In the genomic region with DNA sequence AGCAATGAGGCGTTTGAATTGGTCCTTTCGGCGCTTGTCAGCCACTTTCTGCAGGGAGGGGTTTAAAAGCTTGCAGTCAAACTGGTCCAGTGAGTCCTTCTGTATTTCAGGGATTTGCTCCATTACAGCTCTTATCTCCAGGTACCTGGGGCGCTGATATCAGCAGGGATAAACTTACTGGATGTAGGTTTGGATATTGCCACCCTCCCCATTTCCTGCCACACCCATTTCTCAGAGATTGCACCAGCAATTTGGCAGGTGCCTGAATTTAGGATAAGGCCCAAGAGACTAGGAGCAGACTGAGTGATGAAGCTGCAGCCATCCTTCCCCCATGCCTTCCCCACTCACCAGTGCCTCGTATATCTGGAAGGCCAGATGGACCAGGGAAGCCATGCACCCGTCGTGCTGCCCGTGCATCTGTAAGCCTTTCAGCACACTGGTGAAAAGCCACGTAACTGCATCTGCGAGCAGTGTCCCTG, we compare ENCODE assay signal across 27 cellular contexts. TPM values are rescaled to one million over a fixed set of nuclear protein-coding genes. Genes with fewer than 3 reads are reported as not detected.
DNase-seq lines count a peak whose midpoint lies in the region; ATAC-seq, FAIRE-seq and TF ChIP-seq lines count a peak whose summit lies in the region.
"Had no signal": no experiment of that assay in that cellular context is flagged by ENCODE, and none has a peak within 500 bp of the region (broad histone marks: within the 10 kb centered on the region; RNA-seq: fewer than 3 reads in every experiment).

No MANE protein-coding gene starts in this region.

- CTCF ChIA-PET in K562 (lab: Yijun Ruan, JAX; ENCODE audit: low intra/inter-chr PET ratio) = no interaction called here

- no peak for TF ChIP-seq RAD21 in K562 (CRISPR knock-in tag; conservative IDR thresholded peaks at IDR 0.05 in 1 of 2, IDR thresholded peaks at IDR 0.05 in 1 of 2)

- H3K27ac ChIP-seq in K562 (ENCODE audit: extremely low read depth, low read depth, low read length) = peak overlapping the region; percentile 9; the same call in 1 of the 3 replicates
- H3K27ac ChIP-seq: A549, cardiac muscle cell, esophagus squamous epithelium, gastrocnemius medialis, hepatocyte, parathyroid adenoma, right atrium auricular region, upper lobe of left lung had no signal

- H3K4me2 ChIP-seq in K562 (ENCODE audit: insufficient read depth, low read length) = no peak overlapping the region
- H3K4me2 ChIP-seq: A549, hepatocyte had no signal

- peak overlapping the region in 1 of 2 experiments; percentile 64; a peak in 1 of 4 replicates for H3K9ac ChIP-seq in K562 (ENCODE audit: insufficient read depth in 1 of 2, low read depth in 2 of 2, low read length in 2 of 2)
- H3K9ac ChIP-seq: parathyroid adenoma had no signal

- H3K4me3 Mint-ChIP-seq in activated T-cell treated with anti-CD3 and anti-CD28 coated beads, Interleukin-2, amount 50 U/mL, for 24 hours = no peak overlapping the region
- no peak overlapping the region for H3K4me3 Mint-ChIP-seq in activated T-cell treated with anti-CD3 and anti-CD28 coated beads, Interleukin-2, amount 50 U/mL, for 72 hours
- H3K4me3 Mint-ChIP-seq in stimulated activated naive B cell treated with anti-CD40 and anti-IgM and Interleukin-4, amounts not matched to agents 10 μg/mL and 1 μg/mL and 100 μg/mL, for 72 hours = no peak overlapping the region
- H3K4me3 Mint-ChIP-seq: activated CD4-positive, alpha-beta T cell treated with anti-CD3 and anti-CD28 coated beads, Interleukin-2, amount 10 ng/mL, durations not matched to agents 7 days and 5 days; B cell; endodermal cell; immature natural killer cell had no signal

- H3K36me3 Mint-ChIP-seq in activated T-cell treated with anti-CD3 and anti-CD28 coated beads, Interleukin-2, amount 50 U/mL, for 24 hours (ENCODE audit: low read depth) = peaks cover 3% of the 10 kb centered on the region
- H3K36me3 Mint-ChIP-seq in activated T-cell treated with anti-CD3 and anti-CD28 coated beads, Interleukin-2, amount 50 U/mL, for 72 hours (ENCODE audit: insufficient read depth in 2 of 2) = peaks cover 14 to 44% of the 10 kb centered on the region in 2 donors
- H3K36me3 Mint-ChIP-seq in stimulated activated naive B cell treated with anti-CD40 and anti-IgM and Interleukin-4, amounts not matched to agents 10 μg/mL and 1 μg/mL and 100 μg/mL, for 72 hours = peaks cover 44 to 50% of the 10 kb centered on the region in 2 donors

- TF ChIP-seq CTCF in LNCaP clone FGC (IDR thresholded peaks at IDR 0.05; ENCODE audit: control insufficient read depth, extremely low read depth, insufficient read depth) = no peak
- TF ChIP-seq CTCF in K562 (IDR thresholded peaks at IDR 0.05 in 2 of 3, conservative IDR thresholded peaks at IDR 0.05 in 1 of 3; ENCODE audit: insufficient read depth in 2 of 3, low read depth in 1 of 3, low read length in 3 of 3) = no peak

- no peak overlapping the region for H3K4me3 ChIP-seq in LNCaP clone FGC (ENCODE audit: low read depth, low read length)
- H3K4me3 ChIP-seq in K562 = no peak overlapping the region
- H3K4me3 ChIP-seq: A549, cardiac muscle cell, esophagus squamous epithelium, gastrocnemius medialis, hepatocyte, right atrium auricular region, upper lobe of left lung had no signal

- H2AFZ ChIP-seq in K562 (ENCODE audit: low read depth, low read length) = no peak overlapping the region
- H2AFZ ChIP-seq: hepatocyte, parathyroid adenoma had no signal

- TF ChIP-seq EP300 in K562 (IDR thresholded peaks at IDR 0.05; ENCODE audit: low read length) = peak; percentile 47

- H3K9me3 ChIP-seq in K562 (replicated peaks; ENCODE audit: control insufficient read depth, insufficient read depth, low read depth, low read length) = no peaks in the 10 kb centered on the region
- H3K9me3 ChIP-seq: A549, esophagus squamous epithelium, gastrocnemius medialis, right atrium auricular region, upper lobe of left lung had no signal

- peaks cover 2% of the 10 kb centered on the region for H3K4me1 Mint-ChIP-seq in activated T-cell treated with anti-CD3 and anti-CD28 coated beads, Interleukin-2, amount 50 U/mL, for 24 hours (ENCODE audit: low read depth)
- no peaks in the 10 kb centered on the region for H3K4me1 Mint-ChIP-seq in activated T-cell treated with anti-CD3 and anti-CD28 coated beads, Interleukin-2, amount 50 U/mL, for 72 hours (ENCODE audit: low read depth)
- peaks cover 5 to 10% of the 10 kb centered on the region in 2 donors for H3K4me1 Mint-ChIP-seq in stimulated activated naive B cell treated with anti-CD40 and anti-IgM and Interleukin-4, amounts not matched to agents 10 μg/mL and 1 μg/mL and 100 μg/mL, for 72 hours
- H3K4me1 Mint-ChIP-seq: B cell, endodermal cell, immature natural killer cell had no signal

- in situ Hi-C loops in K562 (cut with MboI) = no loop called here

- H3K27me3 Mint-ChIP-seq in activated T-cell treated with anti-CD3 and anti-CD28 coated beads, Interleukin-2, amount 50 U/mL, for 24 hours = no peaks in the 10 kb centered on the region
- no peaks in the 10 kb centered on the region for H3K27me3 Mint-ChIP-seq in activated T-cell treated with anti-CD3 and anti-CD28 coated beads, Interleukin-2, amount 50 U/mL, for 72 hours (ENCODE audit: low read depth)
- no peaks in the 10 kb centered on the region for H3K27me3 Mint-ChIP-seq in stimulated activated naive B cell treated with anti-CD40 and anti-IgM and Interleukin-4, amounts not matched to agents 10 μg/mL and 1 μg/mL and 100 μg/mL, for 72 hours
- H3K27me3 Mint-ChIP-seq: activated CD4-positive, alpha-beta T cell treated with anti-CD3 and anti-CD28 coated beads, Interleukin-2, amount 10 ng/mL, durations not matched to agents 7 days and 5 days; B cell had no signal

- peaks cover 4% of the 10 kb centered on the region in 2 experiments; a peak in 3 of 5 replicates for H3K4me1 ChIP-seq in K562 (replicated peaks in 1 of 2; ENCODE audit: control insufficient read depth in 2 of 2, insufficient read depth in 2 of 2, low read length in 2 of 2)
- H3K4me1 ChIP-seq: A549, gastrocnemius medialis, parathyroid adenoma, right atrium auricular region had no signal

- peaks cover 5% of the 10 kb centered on the region for H3K79me2 ChIP-seq in K562 (ENCODE audit: control insufficient read depth, insufficient read depth, low read length)
- H3K79me2 ChIP-seq: parathyroid adenoma had no signal

- 0 out of 2 replicates have a peak, but pooled peaks cover 4% of the 10 kb centered on the region for H4K20me1 ChIP-seq in K562 (replicated peaks; ENCODE audit: control insufficient read depth, insufficient read depth, low read length)

- 45% methylated on average over 10 of the region's 10 CpGs for WGBS in K562 (ENCODE audit: insufficient coverage, low coverage, missing lambda C conversion rate)

- DNase-seq in activated T-cell treated with anti-CD3 and anti-CD28 coated beads, Interleukin-2, amount 50 U/mL, for 24 hours = no peak
- no peak for DNase-seq in activated T-cell treated with anti-CD3 and anti-CD28 coated beads, Interleukin-2, amount 50 U/mL, for 72 hours
- DNase-seq in LNCaP clone FGC (ENCODE audit: low read depth) = peak; percentile 11
- peak in 2 of 4 experiments; percentile 31 to 43 for DNase-seq in K562 (ENCODE audit: extremely low read depth in 1 of 4, low spot score in 3 of 4)
- DNase-seq in stimulated activated naive B cell treated with anti-CD40 and anti-IgM and Interleukin-4, amounts not matched to agents 10 μg/mL and 1 μg/mL and 100 μg/mL, for 72 hours = no peak
- DNase-seq in frontal cortex (ENCODE audit: low spot score in 2 of 2) = no peak
- DNase-seq in NCI-H524 (lab: John Stamatoyannopoulos, UW) = no peak
- DNase-seq in stimulated activated CD4-positive, alpha-beta T cell treated with anti-CD3 and anti-CD28 coated beads, Interleukin-12 subunit alpha, Interleukin-12 subunit beta, amount 100 ng/mL, for 4 hours = no peak
- DNase-seq: activated CD4-positive, alpha-beta T cell treated with anti-CD3 and anti-CD28 coated beads, Interleukin-2, amount 10 ng/mL, durations not matched to agents 7 days and 5 days; activated gamma-delta T cell treated with Interleukin-2 at 50 U/mL for 16 hours; cortex of kidney; DMS53; endodermal cell; esophagus squamous epithelium; gastrocnemius medialis; immature natural killer cell; left ventricle myocardium superior; NCI-H2171 treated with DMSO at 0.1 percent for 48 hours; NCI-H524 treated with DMSO at 0.1 percent for 48 hours; upper lobe of left lung had no signal

- TF ChIP-seq POLR2A in K562 (conservative IDR thresholded peaks at IDR 0.05) = 0 out of 2 replicates have a peak, but pooled peaks have one; percentile 17

- POLR2A ChIA-PET in K562 (lab: Yijun Ruan, JAX) = interaction anchor here (0.6 to 3.2 kb wide), 13 partner anchors 8 to 298 kb away, joined by 3 to 19 read pairs (median 3); partner anchors contain the start of genes POLH, POLR1C, XPO5 and YIPF3

- H3K36me3 ChIP-seq in K562 (ENCODE audit: control insufficient read depth, insufficient read depth, low read length) = peaks cover 97% of the 10 kb centered on the region

- no peaks in the 10 kb centered on the region for H3K27me3 ChIP-seq in K562 (ENCODE audit: control insufficient read depth in 2 of 2, insufficient read depth in 2 of 2, low read length in 2 of 2)
- H3K27me3 ChIP-seq: cardiac muscle cell, esophagus squamous epithelium, gastrocnemius medialis, hepatocyte, right atrium auricular region, upper lobe of left lung had no signal

- no peak for ATAC-seq in activated T-cell treated with anti-CD3 and anti-CD28 coated beads, Interleukin-2, amount 50 U/mL, for 72 hours (replicated peaks in 1 of 2)
- ATAC-seq in K562 = peak; percentile 29
- ATAC-seq in stimulated activated naive B cell treated with anti-CD40 and anti-IgM and Interleukin-4, amounts not matched to agents 10 μg/mL and 1 μg/mL and 100 μg/mL, for 72 hours (replicated peaks) = no peak
- ATAC-seq: A549, gastrocnemius medialis, left ventricle myocardium superior had no signal

- FAIRE-seq in K562 (lab: Jason Lieb, UNC) = no peak
- no peak for FAIRE-seq in frontal cortex (lab: Jason Lieb, UNC)
- FAIRE-seq: A549, RCC 7860 had no signal

- H3K9me1 ChIP-seq in K562 (ENCODE audit: control insufficient read depth, insufficient read depth, low read length) = peaks cover 3% of the 10 kb centered on the region

- BruUV-seq in K562 (replicated peaks; lab: Mats Ljungman, UMichigan) = no TSS peak

- no peaks in the 10 kb centered on the region for H3K9me3 Mint-ChIP-seq in activated T-cell treated with anti-CD3 and anti-CD28 coated beads, Interleukin-2, amount 50 U/mL, for 24 hours
- H3K9me3 Mint-ChIP-seq in activated T-cell treated with anti-CD3 and anti-CD28 coated beads, Interleukin-2, amount 50 U/mL, for 72 hours = no peaks in the 10 kb centered on the region
- H3K9me3 Mint-ChIP-seq in stimulated activated naive B cell treated with anti-CD40 and anti-IgM and Interleukin-4, amounts not matched to agents 10 μg/mL and 1 μg/mL and 100 μg/mL, for 72 hours = no peaks in the 10 kb centered on the region
- H3K9me3 Mint-ChIP-seq: activated CD4-positive, alpha-beta T cell treated with anti-CD3 and anti-CD28 coated beads, Interleukin-2, amount 10 ng/mL, durations not matched to agents 7 days and 5 days; endodermal cell; immature natural killer cell had no signal

- intact Hi-C loops in K562 (cut with micrococcal nuclease) = no loop called here

- H3K27ac Mint-ChIP-seq in activated T-cell treated with anti-CD3 and anti-CD28 coated beads, Interleukin-2, amount 50 U/mL, for 24 hours = peak overlapping the region; percentile 39
- H3K27ac Mint-ChIP-seq in activated T-cell treated with anti-CD3 and anti-CD28 coated beads, Interleukin-2, amount 50 U/mL, for 72 hours = no peak overlapping the region
- H3K27ac Mint-ChIP-seq in stimulated activated naive B cell treated with anti-CD40 and anti-IgM and Interleukin-4, amounts not matched to agents 10 μg/mL and 1 μg/mL and 100 μg/mL, for 72 hours = peak overlapping the region; percentile 31
- H3K27ac Mint-ChIP-seq: activated CD4-positive, alpha-beta T cell treated with anti-CD3 and anti-CD28 coated beads, Interleukin-2, amount 10 ng/mL, durations not matched to agents 7 days and 5 days; B cell; endodermal cell had no signal

RNA-seq across cellular contexts. Expression of gene POLR1C, which starts 7.6 kb away (rescaled TPM):
- 10 to 100 TPM; 39.1 to 42.4 TPM for total RNA-seq in activated T-cell treated with anti-CD3 and anti-CD28 coated beads, Interleukin-2, amount 50 U/mL, for 72 hours
- 232 and 283 TPM in 2 replicates for total RNA-seq in K562 (2011; cell fraction: chromatin; rRNA removed; ENCODE audit: low replicate concordance)
- total RNA-seq in K562 (2011; cell fraction: nucleolus; rRNA removed) = 153 TPM in 2 replicates
- 142 and 162 TPM in 2 replicates for total RNA-seq in K562 (2011; cell fraction: nucleoplasm; rRNA removed)
- total RNA-seq in K562 (2014; rRNA removed) (74.8 and 83.5 TPM in 2 replicates), K562 (2014; rRNA removed; fragmentation: Illumina TruSeq; extraction: Trizol) (109 and 114 TPM in 2 replicates), K562 (2015; rRNA removed; fragmentation: Illumina TruSeq; extraction: Trizol) (103 and 104 TPM in 2 replicates), K562 (2021) (116 and 120 TPM in 2 replicates), frontal cortex (27.7 TPM)
- polyA plus RNA-seq in K562 (2011; rRNA removed) (173 and 226 TPM in 2 replicates), K562 (2014; fragmentation: Illumina TruSeq; extraction: Trizol) (142 and 181 TPM in 2 replicates), K562 (2014; fragmentation: Nextera tagmentation; extraction: Ambion mirVana) (100 to 1,000 TPM; 405 to 429 TPM), K562 (2014; rRNA removed) (120 and 136 TPM in 2 replicates)
- 122 and 151 TPM in 2 replicates for polyA plus RNA-seq in K562 (2011; cell fraction: cytosol; rRNA removed)
- 346 and 441 TPM in 2 replicates for polyA plus RNA-seq in K562 (2011; cell fraction: nucleus; rRNA removed)
- polyA plus RNA-seq in K562 (2012) = 59.7 and 216 TPM in 2 replicates
- 115 and 145 TPM in 2 replicates for polyA minus RNA-seq in K562 (2011; rRNA and poly(A)+ RNA removed)
- polyA minus RNA-seq in K562 (2011; cell fraction: cytosol; rRNA and poly(A)+ RNA removed) = 35.9 and 46.4 TPM in 2 replicates
- polyA minus RNA-seq in K562 (2011; cell fraction: nucleus; rRNA and poly(A)+ RNA removed) = 58.0 and 80.9 TPM in 2 replicates

RNA-seq across cellular contexts. Expression of gene YIPF3, which starts 7.8 kb away (rescaled TPM):
- total RNA-seq in activated T-cell treated with anti-CD3 and anti-CD28 coated beads, Interleukin-2, amount 50 U/mL, for 72 hours = 10 to 100 TPM; 63.9 to 64.4 TPM
- 124 and 279 TPM in 2 replicates for total RNA-seq in K562 (2011; cell fraction: chromatin; rRNA removed; ENCODE audit: low replicate concordance)
- total RNA-seq in K562 (2011; cell fraction: nucleolus; rRNA removed) = 200 and 272 TPM in 2 replicates
- total RNA-seq in K562 (2011; cell fraction: nucleoplasm; rRNA removed) = 167 and 189 TPM in 2 replicates
- total RNA-seq in K562 (2014; rRNA removed) = 57.6 and 67.8 TPM in 2 replicates
- total RNA-seq in K562 (2014; rRNA removed; fragmentation: Illumina TruSeq; extraction: Trizol) = 25.9 and 27.5 TPM in 2 replicates
- 31.5 and 32.9 TPM in 2 replicates for total RNA-seq in K562 (2015; rRNA removed; fragmentation: Illumina TruSeq; extraction: Trizol)
- total RNA-seq in K562 (2021) = 65.1 and 69.3 TPM in 2 replicates
- polyA plus RNA-seq in K562 (2011; rRNA removed) = 74.8 and 182 TPM in 2 replicates
- 121 and 141 TPM in 2 replicates for polyA plus RNA-seq in K562 (2011; cell fraction: cytosol; rRNA removed)
- 293 and 318 TPM in 2 replicates for polyA plus RNA-seq in K562 (2011; cell fraction: nucleus; rRNA removed)
- polyA plus RNA-seq in K562 (2012) = 55.8 and 113 TPM in 2 replicates
- 75.3 and 78.5 TPM in 2 replicates for polyA plus RNA-seq in K562 (2014; fragmentation: Illumina TruSeq; extraction: Trizol)
- 10 to 100 TPM; 40.4 to 48.6 TPM for polyA plus RNA-seq in K562 (2014; fragmentation: Nextera tagmentation; extraction: Ambion mirVana)
- 54.6 and 72.9 TPM in 2 replicates for polyA plus RNA-seq in K562 (2014; rRNA removed)
- 80.6 and 102 TPM in 2 replicates for polyA minus RNA-seq in K562 (2011; rRNA and poly(A)+ RNA removed)
- 31.1 and 31.2 TPM in 2 replicates for polyA minus RNA-seq in K562 (2011; cell fraction: cytosol; rRNA and poly(A)+ RNA removed)
- polyA minus RNA-seq in K562 (2011; cell fraction: nucleus; rRNA and poly(A)+ RNA removed) = 56.0 and 75.5 TPM in 2 replicates
- total RNA-seq in frontal cortex = 68.5 TPM

RNA-seq across cellular contexts. Expression of gene LRRC73, which starts 14.4 kb away (rescaled TPM):
- total RNA-seq in activated T-cell treated with anti-CD3 and anti-CD28 coated beads, Interleukin-2, amount 50 U/mL, for 72 hours = under 1 TPM; 0.32 to 0.43 TPM
- total RNA-seq in K562 (2011; cell fraction: chromatin; rRNA removed; ENCODE audit: low replicate concordance) = 0.58 TPM in 1 of 2 replicates, not detected in the other
- total RNA-seq in K562 (2011; cell fraction: nucleolus; rRNA removed) = 0.53 and 0.83 TPM in 2 replicates
- total RNA-seq in K562 (2011; cell fraction: nucleoplasm; rRNA removed) = 0.53 and 0.66 TPM in 2 replicates
- total RNA-seq in K562 (2014; rRNA removed) (0.12 and 0.27 TPM in 2 replicates), K562 (2014; rRNA removed; fragmentation: Illumina TruSeq; extraction: Trizol) (not detected in 2 replicates), K562 (2015; rRNA removed; fragmentation: Illumina TruSeq; extraction: Trizol) (0.07 and 0.11 TPM in 2 replicates), K562 (2021) (0.34 and 0.55 TPM in 2 replicates), frontal cortex (2.9 TPM)
- polyA plus RNA-seq in K562 (2011; rRNA removed) (0.07 and 0.20 TPM in 2 replicates), K562 (2014; fragmentation: Illumina TruSeq; extraction: Trizol) (0.07 and 0.12 TPM in 2 replicates), K562 (2014; fragmentation: Nextera tagmentation; extraction: Ambion mirVana) (not detected), K562 (2014; rRNA removed) (0.08 and 0.09 TPM in 2 replicates)
- 0.16 and 0.39 TPM in 2 replicates for polyA plus RNA-seq in K562 (2011; cell fraction: cytosol; rRNA removed)
- polyA plus RNA-seq in K562 (2011; cell fraction: nucleus; rRNA removed) = 0.50 TPM in 1 of 2 replicates, not detected in the other
- 0.08 and 0.21 TPM in 2 replicates for polyA plus RNA-seq in K562 (2012)
- polyA minus RNA-seq in K562 (2011; rRNA and poly(A)+ RNA removed) = 0.12 TPM in 1 of 2 replicates, not detected in the other
- polyA minus RNA-seq in K562 (2011; cell fraction: cytosol; rRNA and poly(A)+ RNA removed) = not detected in 2 replicates
- polyA minus RNA-seq in K562 (2011; cell fraction: nucleus; rRNA and poly(A)+ RNA removed) = 0.54 and 0.78 TPM in 2 replicates
- total RNA-seq: gastrocnemius medialis, hepatocyte had no signal
- polyA plus RNA-seq: immature natural killer cell had no signal

RNA-seq across cellular contexts. Expression of gene TJAP1, which starts 47.2 kb away (rescaled TPM):
- total RNA-seq in activated T-cell treated with anti-CD3 and anti-CD28 coated beads, Interleukin-2, amount 50 U/mL, for 72 hours = 10 to 100 TPM; 68.6 to 77.2 TPM
- total RNA-seq in K562 (2011; cell fraction: chromatin; rRNA removed; ENCODE audit: low replicate concordance) = 43.2 and 99.7 TPM in 2 replicates
- 41.3 and 52.0 TPM in 2 replicates for total RNA-seq in K562 (2011; cell fraction: nucleolus; rRNA removed)
- total RNA-seq in K562 (2011; cell fraction: nucleoplasm; rRNA removed) = 55.1 and 68.1 TPM in 2 replicates
- total RNA-seq in K562 (2014; rRNA removed) (17.0 and 23.1 TPM in 2 replicates), K562 (2014; rRNA removed; fragmentation: Illumina TruSeq; extraction: Trizol) (7.2 TPM in 2 replicates), K562 (2015; rRNA removed; fragmentation: Illumina TruSeq; extraction: Trizol) (11.1 and 11.2 TPM in 2 replicates), K562 (2021) (25.4 and 35.8 TPM in 2 replicates), frontal cortex (2.9 TPM)
- polyA plus RNA-seq in K562 (2011; rRNA removed) (16.2 and 25.3 TPM in 2 replicates), K562 (2014; fragmentation: Illumina TruSeq; extraction: Trizol) (17.0 and 21.3 TPM in 2 replicates), K562 (2014; fragmentation: Nextera tagmentation; extraction: Ambion mirVana) (under 1 TPM; 0.06 to 0.29 TPM), K562 (2014; rRNA removed) (24.2 and 31.1 TPM in 2 replicates)
- 16.2 and 19.2 TPM in 2 replicates for polyA plus RNA-seq in K562 (2011; cell fraction: cytosol; rRNA removed)
- 92.6 and 107 TPM in 2 replicates for polyA plus RNA-seq in K562 (2011; cell fraction: nucleus; rRNA removed)
- polyA plus RNA-seq in K562 (2012) = 19.6 and 33.5 TPM in 2 replicates
- 11.2 and 14.6 TPM in 2 replicates for polyA minus RNA-seq in K562 (2011; rRNA and poly(A)+ RNA removed)
- polyA minus RNA-seq in K562 (2011; cell fraction: cytosol; rRNA and poly(A)+ RNA removed) = 8.1 and 9.8 TPM in 2 replicates
- polyA minus RNA-seq in K562 (2011; cell fraction: nucleus; rRNA and poly(A)+ RNA removed) = 16.6 and 17.1 TPM in 2 replicates

RNA-seq across cellular contexts. Expression of gene XPO5, which starts 51.3 kb away (rescaled TPM):
- total RNA-seq in activated T-cell treated with anti-CD3 and anti-CD28 coated beads, Interleukin-2, amount 50 U/mL, for 72 hours = 100 to 1,000 TPM; 104 to 150 TPM
- total RNA-seq in K562 (2011; cell fraction: chromatin; rRNA removed; ENCODE audit: low replicate concordance) = 429 and 472 TPM in 2 replicates
- total RNA-seq in K562 (2011; cell fraction: nucleolus; rRNA removed) = 259 and 261 TPM in 2 replicates
- total RNA-seq in K562 (2011; cell fraction: nucleoplasm; rRNA removed) = 326 and 371 TPM in 2 replicates
- total RNA-seq in K562 (2014; rRNA removed) (91.6 and 102 TPM in 2 replicates), K562 (2014; rRNA removed; fragmentation: Illumina TruSeq; extraction: Trizol) (99.1 and 106 TPM in 2 replicates), K562 (2015; rRNA removed; fragmentation: Illumina TruSeq; extraction: Trizol) (95.4 and 97.1 TPM in 2 replicates), K562 (2021) (170 and 180 TPM in 2 replicates), frontal cortex (55.0 TPM)
- polyA plus RNA-seq in K562 (2011; rRNA removed) (145 and 166 TPM in 2 replicates), K562 (2014; fragmentation: Illumina TruSeq; extraction: Trizol) (105 and 130 TPM in 2 replicates), K562 (2014; fragmentation: Nextera tagmentation; extraction: Ambion mirVana) (10 to 100 TPM; 36.0 to 72.3 TPM), K562 (2014; rRNA removed) (101 TPM in 2 replicates)
- polyA plus RNA-seq in K562 (2011; cell fraction: cytosol; rRNA removed) = 110 and 161 TPM in 2 replicates
- polyA plus RNA-seq in K562 (2011; cell fraction: nucleus; rRNA removed) = 247 and 250 TPM in 2 replicates
- 76.8 and 101 TPM in 2 replicates for polyA plus RNA-seq in K562 (2012)
- polyA minus RNA-seq in K562 (2011; rRNA and poly(A)+ RNA removed) = 186 and 262 TPM in 2 replicates
- 127 and 149 TPM in 2 replicates for polyA minus RNA-seq in K562 (2011; cell fraction: cytosol; rRNA and poly(A)+ RNA removed)
- polyA minus RNA-seq in K562 (2011; cell fraction: nucleus; rRNA and poly(A)+ RNA removed) = 121 and 146 TPM in 2 replicates
